ENCODE assay signal across 11 cellular contexts in genomic region chr4:109472343-109472761, GRCh38. TPM values are rescaled to one million over a fixed set of nuclear protein-coding genes. Genes with fewer than 3 reads are reported as not detected.
DNase-seq lines count a peak whose midpoint lies in the region; TF ChIP-seq lines count a peak whose summit lies in the region.
"Had no signal": no experiment of that assay in that cellular context is flagged by ENCODE, and none has a peak within 500 bp of the region (broad histone marks: within the 10 kb centered on the region; RNA-seq: fewer than 3 reads in every experiment).

No MANE protein-coding gene starts in this region.

- peaks cover 20% of the 10 kb centered on the region for H3K4me1 Mint-ChIP-seq in HFFc6 (ENCODE audit: low read depth)

- H3K36me3 Mint-ChIP-seq in HFFc6 (ENCODE audit: low read depth) = peaks cover 18% of the 10 kb centered on the region

- H3K27ac Mint-ChIP-seq in HFFc6 = peak overlapping the region; percentile 22
- H3K27ac Mint-ChIP-seq: dendritic cell treated with granulocyte-macrophage colony-stimulating factor and Interleukin-4, amounts not matched to agents 40 ng/mL and 50 ng/mL, for 4 days had no signal

- H3K4me1 ChIP-seq in ascending aorta = peaks cover 0 to 7% of the 10 kb centered on the region in 2 donors

- DNase-seq in BJ (ENCODE audit: low read depth) (peak; percentile 33), HFFc6 (peak; percentile 69), amniotic epithelial cell (ENCODE audit: low read depth) (peak; percentile 86), kidney glomerular epithelial cell (lab: John Stamatoyannopoulos, UW) (peak; percentile 12), HK-2 (ENCODE audit: unreplicated experiment) (no peak), cerebellar nuclear complex (lab: John Stamatoyannopoulos, UW) (no peak), GM13977 (ENCODE audit: low spot score) (no peak), ascending aorta (ENCODE audit: low spot score in 2 of 2) (no peak)
- DNase-seq: stimulated activated CD4-positive, alpha-beta T cell treated with anti-CD3 and anti-CD28 coated beads, Interleukin-15, amount 100 ng/mL, for 24 hours had no signal

- in situ Hi-C loops in GM13977 (cut with MboI; ENCODE audit: low pct_unique_long_range_greater_than_20kb, low sequenced_read_pairs, unreplicated experiment) = no loop called here

- POLR2A ChIA-PET in BJ (lab: Charles Lee) = no interaction called here

- no peaks in the 10 kb centered on the region for H3K9me3 ChIP-seq in ascending aorta
- H3K9me3 ChIP-seq: suprapubic skin had no signal

- H3K27me3 ChIP-seq in BJ (ENCODE audit: control insufficient read depth, insufficient read depth, low read length) = no peaks in the 10 kb centered on the region
- no peaks in the 10 kb centered on the region for H3K27me3 ChIP-seq in ascending aorta
- H3K27me3 ChIP-seq: suprapubic skin had no signal

- TF ChIP-seq CTCF in BJ (IDR thresholded peaks at IDR 0.05; ENCODE audit: insufficient read depth, low read depth, low read length) = no peak
- no peak for TF ChIP-seq CTCF in HFFc6 (IDR thresholded peaks at IDR 0.05)
- TF ChIP-seq CTCF in GM13977 (IDR thresholded peaks at IDR 0.05; ENCODE audit: extremely low read depth, insufficient read depth, missing control alignments) = no peak
- no peak for TF ChIP-seq CTCF in ascending aorta (IDR thresholded peaks at IDR 0.05)

- H3K27ac ChIP-seq in ascending aorta = no peak overlapping the region
- H3K27ac ChIP-seq: suprapubic skin had no signal

- H3K9me3 Mint-ChIP-seq in HFFc6 = no peaks in the 10 kb centered on the region
- H3K9me3 Mint-ChIP-seq: dendritic cell treated with granulocyte-macrophage colony-stimulating factor and Interleukin-4, amounts not matched to agents 40 ng/mL and 50 ng/mL, for 4 days had no signal

- H3K27me3 Mint-ChIP-seq in HFFc6 (ENCODE audit: insufficient read depth) = no peaks in the 10 kb centered on the region
- H3K27me3 Mint-ChIP-seq: dendritic cell treated with granulocyte-macrophage colony-stimulating factor and Interleukin-4, amounts not matched to agents 40 ng/mL and 50 ng/mL, for 4 days had no signal

- CTCF ChIA-PET in BJ (lab: Yijun Ruan, JAX) = no interaction called here

- H3K36me3 ChIP-seq in BJ (ENCODE audit: control insufficient read depth, insufficient read depth, low read length) (no peaks in the 10 kb centered on the region), ascending aorta (peaks cover 2 to 3% of the 10 kb centered on the region in 2 donors)

- H3K4me3 ChIP-seq in BJ (ENCODE audit: low read depth, low read length) (no peak overlapping the region), ascending aorta (no peak overlapping the region)
- H3K4me3 ChIP-seq: suprapubic skin had no signal

- intact Hi-C loops in ascending aorta (cut with DNase I) = no loop called here

- H3K4me3 Mint-ChIP-seq in HFFc6 = no peak overlapping the region; the same call in 1 of the 2 replicates
- H3K4me3 Mint-ChIP-seq: dendritic cell treated with granulocyte-macrophage colony-stimulating factor and Interleukin-4, amounts not matched to agents 40 ng/mL and 50 ng/mL, for 4 days had no signal

RNA-seq across cellular contexts. Expression of gene SEC24B, which starts 38.7 kb away (rescaled TPM):
- polyA plus RNA-seq in BJ (2011; rRNA removed) = 43.1 and 53.6 TPM in 2 replicates
- 54.1 and 79.5 TPM in 2 replicates for polyA minus RNA-seq in BJ (2011; rRNA and poly(A)+ RNA removed)
- 10 to 100 TPM; 27.2 to 36.6 (median 31.8) TPM for total RNA-seq in HFFc6 (2021; fragmentation: NEBNext Ultra II Directional; extraction: Animal tissue kit (Norgen Biotek cat#: 25700))
- 20.1 TPM for total RNA-seq in ascending aorta

Comparison
In these comparisons a context has a peak if more than half of its experiments do, and no peak if none do; other contexts are left out.
1. DNase-seq: peak in BJ (single experiment), HFFc6 (single experiment), amniotic epithelial cell (single experiment) and kidney glomerular epithelial cell (single experiment); none in HK-2 (single experiment), cerebellar nuclear complex (0 of 2), GM13977 (single experiment) and ascending aorta (0 of 2).